Comparison of ENCODE assay signal across 1 cellular context in the genomic region with DNA sequence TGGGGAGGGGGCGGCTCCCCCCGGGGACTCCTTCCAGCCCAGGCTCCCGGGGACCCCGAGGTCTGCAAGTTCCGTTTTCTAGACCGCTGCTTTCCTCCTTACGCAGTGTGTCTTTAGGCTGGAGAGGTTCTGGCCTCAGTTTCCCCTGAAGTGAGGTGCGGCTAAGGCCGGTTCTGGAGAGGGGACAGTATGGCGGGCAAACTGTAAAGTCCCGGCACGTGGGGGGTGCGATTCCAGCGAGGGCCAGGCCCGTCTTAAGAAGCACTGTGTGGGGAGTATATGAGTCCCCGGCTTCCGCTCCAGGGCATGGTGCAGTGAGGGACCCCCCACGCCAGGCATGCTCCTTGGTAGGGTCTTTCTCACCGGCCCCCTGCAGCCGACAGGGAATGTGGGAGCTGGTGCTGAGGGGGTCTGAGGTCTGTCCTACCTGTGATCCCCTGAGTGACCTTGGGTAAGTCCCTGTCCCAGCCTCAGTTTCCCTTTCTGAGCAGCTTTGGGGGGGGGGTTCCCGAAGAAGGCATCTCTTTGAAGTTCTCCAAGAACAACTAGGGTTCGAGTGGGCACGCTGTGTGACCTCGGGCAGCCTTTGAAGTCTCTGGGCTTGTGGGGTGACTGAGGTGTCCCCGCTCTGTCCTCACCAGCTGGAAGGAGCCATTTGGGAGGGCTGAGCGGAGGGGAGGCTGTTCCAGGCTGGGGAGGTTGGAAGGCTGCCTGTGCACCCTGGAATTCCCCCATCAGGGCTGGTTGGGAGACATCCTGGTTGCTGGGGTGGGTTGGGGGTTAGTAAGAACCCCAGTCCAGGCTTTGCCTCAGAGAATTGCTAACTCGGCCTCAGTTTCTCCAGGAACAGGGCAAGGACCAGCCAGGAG.
TF ChIP-seq lines count a peak whose summit lies in the region.

No MANE protein-coding gene starts in this region.

TF ChIP-seq in endothelial cell of umbilical vein, 7 proteins besides CTCF, POLR2A, EP300 and RAD21 (continued from another document):
- TF ChIP-seq JUN (IDR thresholded peaks at IDR 0.05; ENCODE audit: borderline replicate concordance, insufficient read depth, insufficient read length, low read depth), result no peak
- no peak for TF ChIP-seq POLR2AphosphoS5 (IDR thresholded peaks at IDR 0.05; ENCODE audit: insufficient read depth, low read depth, low read length)
- TF ChIP-seq FOS (IDR thresholded peaks at IDR 0.05; ENCODE audit: borderline replicate concordance, insufficient read depth, low read length), result no peak
- no peak for TF ChIP-seq MAX (IDR thresholded peaks at IDR 0.05; ENCODE audit: insufficient read depth, insufficient read length)
